25 cellular contexts compared by ENCODE assay signal in genomic region chr10:99793819-99794218, GRCh38. TPM values are rescaled to one million over a fixed set of nuclear protein-coding genes. Genes with fewer than 3 reads are reported as not detected.
DNase-seq lines count a peak whose midpoint lies in the region; ATAC-seq, FAIRE-seq and TF ChIP-seq lines count a peak whose summit lies in the region.
"Had no signal": no experiment of that assay in that cellular context is flagged by ENCODE, and none has a peak within 500 bp of the region (broad histone marks: within the 10 kb centered on the region; RNA-seq: fewer than 3 reads in every experiment).

No MANE protein-coding gene starts in this region.

- H2AFZ ChIP-seq in SK-N-SH (ENCODE audit: low read depth) = no peak overlapping the region
- H2AFZ ChIP-seq in K562 (ENCODE audit: low read depth, low read length) = no peak overlapping the region

- ATAC-seq in SK-N-SH treated with all-trans-retinoic acid at 6 μM for 48 hours = no peak
- no peak for ATAC-seq in A549
- ATAC-seq in K562 = no peak
- ATAC-seq in GM18498 (IDR thresholded peaks at IDR 0.05; ENCODE audit: unreplicated experiment) = no peak
- ATAC-seq in GM19351 (IDR thresholded peaks at IDR 0.05; ENCODE audit: unreplicated experiment) = no peak
- ATAC-seq: GM12878 had no signal

- H4K20me1 ChIP-seq in SK-N-SH (ENCODE audit: insufficient read depth) = no peaks in the 10 kb centered on the region
- no peaks in the 10 kb centered on the region for H4K20me1 ChIP-seq in K562 (replicated peaks; ENCODE audit: control insufficient read depth, insufficient read depth, low read length)
- H4K20me1 ChIP-seq: BLaER1 had no signal

- in situ Hi-C loops in K562 (cut with MboI) = no loop called here

- WGBS in SK-N-SH (ENCODE audit: low lambda C conversion rate) = 91% methylated on average over 4 of the region's 4 CpGs
- 91% methylated on average over 4 of the region's 4 CpGs for WGBS in A549 (ENCODE audit: missing lambda C conversion rate)
- 0% methylated on average over 4 of the region's 4 CpGs for WGBS in K562 (ENCODE audit: insufficient coverage, low coverage, missing lambda C conversion rate)

- H3K27ac ChIP-seq in SK-N-SH (ENCODE audit: low read depth in 2 of 2, low read length in 1 of 2) (no peak overlapping the region), A549 (no peak overlapping the region), K562 (ENCODE audit: extremely low read depth, low read depth, low read length) (no peak overlapping the region)
- H3K27ac ChIP-seq: 22Rv1, BLaER1 had no signal

- no peaks in the 10 kb centered on the region for H3K27me3 ChIP-seq in SK-N-SH (ENCODE audit: insufficient read depth)
- peaks cover 10 to 26% of the 10 kb centered on the region in 2 experiments; a peak in 4 of 5 replicates for H3K27me3 ChIP-seq in K562 (ENCODE audit: control insufficient read depth in 2 of 2, insufficient read depth in 2 of 2, low read length in 2 of 2)
- H3K27me3 ChIP-seq: BE2C, BLaER1 had no signal

- TF ChIP-seq CTCF in SK-N-SH (IDR thresholded peaks at IDR 0.05) = no peak
- TF ChIP-seq CTCF in A549 (IDR thresholded peaks at IDR 0.05) = no peak
- TF ChIP-seq CTCF in K562 (IDR thresholded peaks at IDR 0.05 in 2 of 3, conservative IDR thresholded peaks at IDR 0.05 in 1 of 3; ENCODE audit: insufficient read depth in 2 of 3, low read depth in 1 of 3, low read length in 3 of 3) = no peak

- H3K9ac ChIP-seq in SK-N-SH (no peak overlapping the region), K562 (ENCODE audit: insufficient read depth in 1 of 2, low read depth in 2 of 2, low read length in 2 of 2) (no peak overlapping the region)
- H3K9ac ChIP-seq: BLaER1 had no signal

- POLR2A ChIA-PET in SK-N-SH (lab: Yijun Ruan, JAX) (no interaction called here), A549 (lab: Yijun Ruan, JAX) (interaction anchor here (2.1 kb wide), 1 partner anchor 61 kb away, joined by 11 read pairs; the partner anchor contains the start of genes COX15 and CUTC), K562 (lab: Yijun Ruan, JAX) (no interaction called here)

- no TSS peak for BruUV-seq in K562 (replicated peaks; lab: Mats Ljungman, UMichigan)

- TF ChIP-seq POLR2A in A549 (IDR thresholded peaks at IDR 0.05; ENCODE audit: low read length) (no peak), K562 (conservative IDR thresholded peaks at IDR 0.05) (no peak)

- CTCF ChIA-PET in SK-N-SH (lab: Yijun Ruan, JAX) (no interaction called here), A549 (lab: Yijun Ruan, JAX) (interaction anchor here (0.9 to 4.1 kb wide), 4 partner anchors 16 to 61 kb away, joined by 3 to 21 read pairs (median 4); partner anchors contain the start of genes COX15 and CUTC), K562 (lab: Yijun Ruan, JAX; ENCODE audit: low intra/inter-chr PET ratio) (no interaction called here)

- no peaks in the 10 kb centered on the region for H3K9me3 ChIP-seq in SK-N-SH
- H3K9me3 ChIP-seq in A549 = no peaks in the 10 kb centered on the region
- H3K9me3 ChIP-seq in K562 (replicated peaks; ENCODE audit: control insufficient read depth, insufficient read depth, low read depth, low read length) = no peaks in the 10 kb centered on the region
- H3K9me3 ChIP-seq: BE2C, BLaER1 had no signal

- 0 out of 4 replicates have a peak, but pooled peaks cover 0 to 4% of the 10 kb centered on the region in 2 experiments for H3K4me1 ChIP-seq in SK-N-SH (ENCODE audit: control insufficient read depth in 1 of 2, insufficient read depth in 2 of 2, low read depth in 1 of 2, low read length in 1 of 2)
- H3K4me1 ChIP-seq in A549 = peaks cover 48% of the 10 kb centered on the region
- H3K4me1 ChIP-seq in K562 (replicated peaks in 1 of 2; ENCODE audit: control insufficient read depth in 2 of 2, insufficient read depth in 2 of 2, low read length in 2 of 2) = no peaks in the 10 kb centered on the region
- H3K4me1 ChIP-seq: BE2C, BLaER1 had no signal

- DNase-seq in SK-N-SH (no peak), A549 (ENCODE audit: low read depth in 1 of 2, low spot score in 1 of 2) (no peak), K562 (ENCODE audit: extremely low read depth in 1 of 4, low spot score in 3 of 4) (no peak)
- DNase-seq: ACHN; BE2C; C1 segment of cervical spinal cord; CD4-positive, alpha-beta memory T cell; CD4-positive, CD25-positive, alpha-beta regulatory T cell; CD8-positive, alpha-beta memory T cell; COR-L47; DMS 273 treated with DMSO at 0.1 percent for 48 hours; DMS153; DMS53; DMS79; DND-41; EL; GDM1 had no signal

- no peaks in the 10 kb centered on the region for H3F3A ChIP-seq in SK-N-SH (replicated peaks; ENCODE audit: insufficient read depth)

- H3K36me3 ChIP-seq in SK-N-SH (replicated peaks in 1 of 2; ENCODE audit: control insufficient read depth in 1 of 2, insufficient read depth in 2 of 2, low read length in 1 of 2) (no peaks in the 10 kb centered on the region), K562 (ENCODE audit: control insufficient read depth, insufficient read depth, low read length) (no peaks in the 10 kb centered on the region)
- H3K36me3 ChIP-seq: BE2C, BLaER1 had no signal

- no peak for TF ChIP-seq EP300 in SK-N-SH (IDR thresholded peaks at IDR 0.05; ENCODE audit: borderline replicate concordance in 1 of 2, low read depth in 1 of 2, low read length in 1 of 2)
- TF ChIP-seq EP300 in A549 (IDR thresholded peaks at IDR 0.05) = no peak
- TF ChIP-seq EP300 in K562 (IDR thresholded peaks at IDR 0.05; ENCODE audit: low read length) = no peak

- H3K4me2 ChIP-seq in SK-N-SH = no peak overlapping the region
- H3K4me2 ChIP-seq in A549 = no peak overlapping the region
- no peak overlapping the region for H3K4me2 ChIP-seq in K562 (ENCODE audit: insufficient read depth, low read length)
- H3K4me2 ChIP-seq: BLaER1 had no signal

- H3K79me2 ChIP-seq in SK-N-SH (ENCODE audit: insufficient read depth) (no peaks in the 10 kb centered on the region), K562 (ENCODE audit: control insufficient read depth, insufficient read depth, low read length) (no peaks in the 10 kb centered on the region)

- FAIRE-seq in A549 (lab: Jason Lieb, UNC) (no peak), K562 (lab: Jason Lieb, UNC) (no peak)
- FAIRE-seq: GM12878, GM12892, GM19239 had no signal

- H3K9me2 ChIP-seq in SK-N-SH = no peaks in the 10 kb centered on the region

- TF ChIP-seq RAD21 in SK-N-SH (IDR thresholded peaks at IDR 0.05; ENCODE audit: low read length) = no peak
- no peak for TF ChIP-seq RAD21 in A549 (conservative IDR thresholded peaks at IDR 0.05 in 1 of 2, IDR thresholded peaks at IDR 0.05 in 1 of 2)
- no peak for TF ChIP-seq RAD21 in K562 (CRISPR knock-in tag; conservative IDR thresholded peaks at IDR 0.05 in 1 of 2, IDR thresholded peaks at IDR 0.05 in 1 of 2)

- H3K4me3 ChIP-seq in SK-N-SH (ENCODE audit: low read depth in 2 of 2, low read length in 1 of 2) (no peak overlapping the region), A549 (no peak overlapping the region), K562 (no peak overlapping the region)
- H3K4me3 ChIP-seq: BLaER1, GM12878 had no signal

- no peaks in the 10 kb centered on the region for H3K9me1 ChIP-seq in K562 (ENCODE audit: control insufficient read depth, insufficient read depth, low read length)

- intact Hi-C loops in K562 (cut with micrococcal nuclease) = no loop called here

TF ChIP-seq in SK-N-SH treated with all-trans-retinoic acid at 6 μM for 48 hours, 23 proteins besides CTCF, POLR2A, EP300 and RAD21:
- TF ChIP-seq OSR1 (CRISPR knock-in tag; IDR thresholded peaks at IDR 0.05) = no peak
- TF ChIP-seq ISL1 (CRISPR knock-in tag; IDR thresholded peaks at IDR 0.05) = peak; percentile 74

TF ChIP-seq in A549, 52 proteins besides CTCF, POLR2A, EP300 and RAD21 (continues in another document):
- TF ChIP-seq RNF2 (IDR thresholded peaks at IDR 0.05; ENCODE audit: borderline replicate concordance, low read depth) (no peak), JUN (IDR thresholded peaks at IDR 0.05) (no peak), POLR2AphosphoS2 (conservative IDR thresholded peaks at IDR 0.05; ENCODE audit: low read length) (no peak), MYC (IDR thresholded peaks at IDR 0.05; ENCODE audit: borderline replicate concordance, low read length) (no peak), HOXB5 (CRISPR knock-in tag; IDR thresholded peaks at IDR 0.05) (no peak), SMC3 (IDR thresholded peaks at IDR 0.05) (no peak)

TF ChIP-seq in K562, 482 proteins besides CTCF, POLR2A, EP300 and RAD21 (continues in another document):
- TF ChIP-seq ZNF316 (IDR thresholded peaks at IDR 0.05) = 0 out of 2 replicates have a peak, but pooled peaks have one; percentile 32
- no peak for TF ChIP-seq FOXK2 (conservative IDR thresholded peaks at IDR 0.05 in 1 of 2, IDR thresholded peaks at IDR 0.05 in 1 of 2; ENCODE audit: low read depth in 2 of 2)

RNA-seq across cellular contexts. Expression of gene ABCC2, which starts 11.4 kb away (rescaled TPM):
- polyA plus RNA-seq in SK-N-SH (2012; rRNA removed) (0.48 and 0.52 TPM in 2 replicates), A549 (2011; rRNA removed) (369 and 431 TPM in 2 replicates), A549 (2017; fragmentation: RNase III; extraction: RNeasy Plus Mini Kit Qiagen cat#74134 plus additional on column Dnase treatment) (164 to 192 TPM (median 173 TPM) in 3 replicates), K562 (2011; rRNA removed) (0.14 and 0.22 TPM in 2 replicates), K562 (2014; fragmentation: Illumina TruSeq; extraction: Trizol) (0.09 and 0.17 TPM in 2 replicates), K562 (2014; fragmentation: Nextera tagmentation; extraction: Ambion mirVana) (under 1 TPM in 1 of 2 experiments, not detected in 1; 0.03 TPM), K562 (2014; rRNA removed) (0.04 TPM in 1 of 2 replicates, not detected in the other)
- polyA plus RNA-seq in SK-N-SH (2012; cell fraction: cytosol; rRNA removed) = 0.51 and 0.53 TPM in 2 replicates
- polyA plus RNA-seq in SK-N-SH (2012; cell fraction: nucleus; rRNA removed) = 1.6 and 2.1 TPM in 2 replicates
- polyA plus RNA-seq in A549 (2012; cell fraction: cytosol; rRNA removed) = 170 and 173 TPM in 2 replicates
- 487 and 726 TPM in 2 replicates for polyA plus RNA-seq in A549 (2012; cell fraction: nucleus; rRNA removed)
- 358 and 400 TPM in 2 replicates for polyA minus RNA-seq in A549 (2011; rRNA and poly(A)+ RNA removed)
- total RNA-seq in K562 (2011; cell fraction: chromatin; rRNA removed; ENCODE audit: low replicate concordance) = 0.86 and 1.1 TPM in 2 replicates
- total RNA-seq in K562 (2011; cell fraction: nucleolus; rRNA removed) = 0.13 and 0.17 TPM in 2 replicates
- total RNA-seq in K562 (2011; cell fraction: nucleoplasm; rRNA removed) = 0.07 TPM in 1 of 2 replicates, not detected in the other
- total RNA-seq in K562 (2014; rRNA removed) (0.05 and 0.24 TPM in 2 replicates), K562 (2014; rRNA removed; fragmentation: Illumina TruSeq; extraction: Trizol) (0.11 and 0.19 TPM in 2 replicates), K562 (2015; rRNA removed; fragmentation: Illumina TruSeq; extraction: Trizol) (0.11 and 0.18 TPM in 2 replicates), K562 (2021) (0.11 and 0.34 TPM in 2 replicates)
- polyA plus RNA-seq in K562 (2011; cell fraction: cytosol; rRNA removed) = 0.16 and 0.21 TPM in 2 replicates
- 0.60 and 0.66 TPM in 2 replicates for polyA plus RNA-seq in K562 (2011; cell fraction: nucleus; rRNA removed)
- polyA plus RNA-seq in K562 (2012) = 0.07 and 0.08 TPM in 2 replicates
- polyA minus RNA-seq in K562 (2011; rRNA and poly(A)+ RNA removed) = 0.21 and 0.39 TPM in 2 replicates
- 2.1 and 2.8 TPM in 2 replicates for polyA minus RNA-seq in K562 (2011; cell fraction: cytosol; rRNA and poly(A)+ RNA removed)
- polyA minus RNA-seq in K562 (2011; cell fraction: nucleus; rRNA and poly(A)+ RNA removed) = 0.67 and 0.81 TPM in 2 replicates

Comparison
In these comparisons a context has a peak if more than half of its experiments do, and no peak if none do; other contexts are left out.
1. RNA of gene ABCC2, which starts 11.4 kb away (polyA plus RNA-seq): 164 to 726 TPM in A549; 0.48 to 2.1 TPM in SK-N-SH and 0.03 to 0.66 TPM in K562; every median in the first group is over 10 times any median in the second.